Comparison of ENCODE assay signal across 9 cellular contexts in genomic region chr20:15600565-15600964, GRCh38.
"Had no signal": no experiment of that assay in that cellular context is flagged by ENCODE, and none has a peak within 500 bp of the region (broad histone marks: within the 10 kb centered on the region; RNA-seq: fewer than 3 reads in every experiment).

No MANE protein-coding gene starts in this region.

- H2AFZ ChIP-seq: GM23338 had no signal

- H3K9ac ChIP-seq: KMS-11 had no signal

- H3K27ac ChIP-seq: HL-60, KMS-11 had no signal

- FAIRE-seq: H1, H54 had no signal

- ATAC-seq: GM23338 had no signal

- H3K4me3 ChIP-seq: GM23338 had no signal

- DNase-seq: H9, HCEC 1CT, Karpas-422, KBM-7 had no signal

- H3K4me2 ChIP-seq: GM23338, KMS-11 had no signal
